Comparison of ENCODE assay signal across 13 cellular contexts in genomic region chr10:287814-288213, GRCh38.
DNase-seq lines count a peak whose midpoint lies in the region; ATAC-seq, FAIRE-seq and TF ChIP-seq lines count a peak whose summit lies in the region.
"Had no signal": no experiment of that assay in that cellular context is flagged by ENCODE, and none has a peak within 500 bp of the region (broad histone marks: within the 10 kb centered on the region; RNA-seq: fewer than 3 reads in every experiment).

No MANE protein-coding gene starts in this region.

- no peaks in the 10 kb centered on the region for H3K9me1 ChIP-seq in keratinocyte (ENCODE audit: control insufficient read depth, extremely low read depth, insufficient read depth, low read length)

- H3K27ac ChIP-seq in keratinocyte (ENCODE audit: control insufficient read depth, insufficient read depth, low read length): no peak overlapping the region
- H3K27ac ChIP-seq: epithelial cell of prostate had no signal

- no peak overlapping the region for H2AFZ ChIP-seq in keratinocyte (ENCODE audit: control insufficient read depth, low read length)

- FAIRE-seq in keratinocyte (lab: Jason Lieb, UNC): no peak
- FAIRE-seq: bronchial epithelial cell had no signal

- H3K9me3 ChIP-seq in keratinocyte (ENCODE audit: control insufficient read depth, low read depth, low read length): no peaks in the 10 kb centered on the region
- H3K9me3 ChIP-seq: MG63 had no signal

- H3K36me3 ChIP-seq in keratinocyte (ENCODE audit: control insufficient read depth in 2 of 2, extremely low read depth in 1 of 2, insufficient read depth in 2 of 2, low read length in 2 of 2): no peaks in the 10 kb centered on the region

- no peak for DNase-seq in AG09309 (ENCODE audit: low read depth)
- DNase-seq in HFF-Myc (ENCODE audit: extremely low read depth, low read depth): no peak
- DNase-seq in astrocyte of the hippocampus (ENCODE audit: low read depth, low spot score): peak; percentile 29
- no peak for DNase-seq in keratinocyte (ENCODE audit: low read depth, low spot score)
- no peak for DNase-seq in putamen (ENCODE audit: low spot score)
- no peak for DNase-seq in kidney glomerular epithelial cell (lab: John Stamatoyannopoulos, UW)
- no peak for DNase-seq in left colon
- DNase-seq: activated CD4-positive, CD25-positive, alpha-beta regulatory T cell treated with anti-CD3 and anti-CD28 coated beads, Interleukin-2, amount 50 U/mL, for 72 hours; CD8-positive, alpha-beta T cell; MG63 had no signal

- dilution Hi-C loops in keratinocyte (cut with MboI; ENCODE audit: extremely low pct_ligation_motif_present, low sequenced_read_pairs): no loop called here

- no peaks in the 10 kb centered on the region for H4K20me1 ChIP-seq in keratinocyte (ENCODE audit: control insufficient read depth, extremely low read depth, insufficient read depth, low read length)

- intact Hi-C loops in left colon (cut with DNase I, micrococcal nuclease): no loop called here

- no peaks in the 10 kb centered on the region for H3K27me3 ChIP-seq in keratinocyte (ENCODE audit: control insufficient read depth, extremely low read depth, insufficient read depth, low read length)
- H3K27me3 ChIP-seq: MG63 had no signal

- H3K4me1 ChIP-seq in keratinocyte (ENCODE audit: control insufficient read depth, extremely low read depth, insufficient read depth, low read length): no peaks in the 10 kb centered on the region

- H3K4me2 ChIP-seq in keratinocyte (ENCODE audit: control insufficient read depth, extremely low read depth, insufficient read depth, low read depth, low read length): no peak overlapping the region

- peak; percentile 32 for TF ChIP-seq CTCF in AG09309 (IDR thresholded peaks at IDR 0.05; ENCODE audit: control insufficient read depth, insufficient read depth, low read depth, low read length, missing control alignments)
- peak; percentile 41 for TF ChIP-seq CTCF in HFF-Myc (IDR thresholded peaks at IDR 0.05; ENCODE audit: low read depth, low read length, missing control alignments)
- peak in 2 of 3 experiments; percentile 21 to 26 for TF ChIP-seq CTCF in keratinocyte (optimal IDR thresholded peaks at IDR 0.05 in 1 of 3, IDR thresholded peaks at IDR 0.05 in 1 of 3, conservative IDR thresholded peaks at IDR 0.05 in 1 of 3; ENCODE audit: extremely low read depth in 1 of 3, insufficient read depth in 2 of 3, low read length in 3 of 3)

- no peak overlapping the region for H3K9ac ChIP-seq in keratinocyte (ENCODE audit: control insufficient read depth, extremely low read depth, insufficient read depth, low read length)

- no peaks in the 10 kb centered on the region for H3K79me2 ChIP-seq in keratinocyte (ENCODE audit: control insufficient read depth, insufficient read depth, low read length)

- no peak for ATAC-seq in GM18498 (IDR thresholded peaks at IDR 0.05; ENCODE audit: unreplicated experiment)
- no peak for ATAC-seq in left colon
- ATAC-seq: CD8-positive, alpha-beta T cell had no signal

- H3K4me3 ChIP-seq in AG09309 (ENCODE audit: control insufficient read depth, low read depth, low read length): no peak overlapping the region
- no peak overlapping the region for H3K4me3 ChIP-seq in HFF-Myc (replicated peaks; ENCODE audit: low read depth, low read length)
- no peak overlapping the region for H3K4me3 ChIP-seq in keratinocyte (ENCODE audit: control insufficient read depth in 2 of 3, extremely low read depth in 1 of 3, insufficient read depth in 2 of 3, low read depth in 1 of 3, low read length in 3 of 3)
- H3K4me3 ChIP-seq: MG63 had no signal
